Comparison of ENCODE assay signal across 8 cellular contexts in the genomic region with DNA sequence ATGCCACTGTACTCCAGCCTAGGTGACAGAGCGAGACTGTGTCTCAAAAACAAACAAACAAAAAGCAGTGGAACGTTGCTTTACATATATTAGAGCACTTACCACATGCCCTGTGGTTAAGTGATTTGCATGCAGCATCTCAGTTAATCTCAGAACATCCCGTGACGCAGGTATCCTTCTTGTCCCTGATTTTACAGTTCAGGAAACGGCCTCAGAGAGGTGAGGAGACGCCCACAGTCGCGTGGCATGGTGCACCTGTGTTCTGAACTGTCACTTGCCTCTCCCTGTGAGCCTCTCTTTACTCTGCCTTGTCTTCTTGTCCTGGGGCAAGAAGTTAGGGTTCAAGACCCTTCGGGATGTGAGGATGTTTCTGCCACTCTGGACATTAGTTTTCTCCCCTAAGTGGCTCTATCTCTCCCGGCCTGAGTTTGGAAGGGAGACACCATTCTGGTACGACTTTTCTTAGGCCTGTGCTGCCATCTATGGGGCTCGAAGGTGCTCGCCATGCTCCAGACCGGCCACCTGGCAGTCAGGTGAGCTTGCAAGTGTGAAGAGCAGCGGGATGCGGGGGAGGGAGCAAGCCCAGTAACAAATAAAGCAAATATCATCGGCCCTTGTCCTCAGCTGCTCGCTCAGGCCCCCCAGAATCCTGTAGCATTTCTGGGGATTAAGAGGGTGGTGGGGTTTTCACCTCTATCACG. TPM values are rescaled to one million over a fixed set of nuclear protein-coding genes. Genes with fewer than 3 reads are reported as not detected.
DNase-seq lines count a peak whose midpoint lies in the region; ATAC-seq and TF ChIP-seq lines count a peak whose summit lies in the region.

No MANE protein-coding gene starts in this region.

- H3K27ac ChIP-seq in ectodermal cell (ENCODE audit: insufficient read depth, low read depth, low read length, poor library complexity, severe bottlenecking), result no peak overlapping the region

- H3K4me1 ChIP-seq in ectodermal cell (ENCODE audit: control insufficient read depth, insufficient read depth, low read length), result no peaks in the 10 kb centered on the region

- H3K27me3 ChIP-seq in ectodermal cell (ENCODE audit: control insufficient read depth, insufficient read depth, low read length, poor library complexity, severe bottlenecking), result peaks cover 8% of the 10 kb centered on the region

- peak overlapping the region; percentile 29; the same call in 1 of the 2 replicates for H3K4me3 ChIP-seq in GM08714 (ENCODE audit: low read length)
- peak overlapping the region; percentile 35 for H3K4me3 ChIP-seq in ectodermal cell (ENCODE audit: insufficient read depth, low read depth, low read length)
- H3K4me3 ChIP-seq in lower leg skin (ENCODE audit: low read depth, poor library complexity, severe bottlenecking), result no peak overlapping the region

- no peak for TF ChIP-seq CTCF in lower leg skin (IDR thresholded peaks at IDR 0.05)

- H3K9me3 ChIP-seq in ectodermal cell (ENCODE audit: control insufficient read depth, low read length), result no peaks in the 10 kb centered on the region

- no peaks in the 10 kb centered on the region for H3K36me3 ChIP-seq in ectodermal cell (ENCODE audit: control insufficient read depth, insufficient read depth, low read length)

- ATAC-seq in HG03060 (IDR thresholded peaks at IDR 0.05; ENCODE audit: low read depth, unreplicated experiment), result peak; percentile 41

- intact Hi-C loops in lower leg skin (cut with DNase I; ENCODE audit: low total_unique reads), result loop anchor here (5.0 to 10.0 kb wide), 2 partner anchors 295 to 408 kb away; no protein-coding TSS in a partner anchor

- no peak for TF ChIP-seq POLR2A in lower leg skin (IDR thresholded peaks at IDR 0.05)

- WGBS in ectodermal cell, 2 experiments, result 40 to 41% methylated on average over 19 of the region's 19 CpGs
- 25 to 36% methylated on average over 17 to 19 of the region's 19 CpGs for WGBS in lower leg skin, 2 donors

- peak; percentile 60 for DNase-seq in NCI-H460 (ENCODE audit: extremely low read depth, low read depth)
- peak; percentile 35 to 45 for DNase-seq in activated CD4-positive, alpha-beta T cell treated with anti-CD3 and anti-CD28 coated beads, Interleukin-2, amount 50 U/mL, for 24 hours (ENCODE audit: low read depth in 1 of 2, low spot score in 1 of 2)
- DNase-seq in lower leg skin (ENCODE audit: low spot score in 2 of 2), result peak; percentile 47 to 89
- peak; percentile 26 to 37 (median 27) for DNase-seq in stimulated activated CD4-positive, alpha-beta T cell treated with anti-CD3 and anti-CD28 coated beads, TNF-alpha, amount 100 ng/mL, for 1 hour (ENCODE audit: low read depth in 3 of 3, low spot score in 1 of 3)
- no peak for DNase-seq in mesenteric fat pad (ENCODE audit: low spot score)

RNA-seq across cellular contexts. Expression of a gene that starts 25.6 kb away (rescaled TPM):
- 81.9 and 92.9 TPM in 2 replicates for total RNA-seq in NCI-H460 (2014; rRNA removed; shearing (Covaris generic))
- 78.8 and 90.8 TPM in 2 replicates for polyA plus RNA-seq in NCI-H460 (2014; cell fraction: nucleus; rRNA removed)
- polyA plus RNA-seq in ectodermal cell (2013, experiment 1 of 4), result 182 TPM
- polyA plus RNA-seq in ectodermal cell (2013, experiment 2 of 4), result 177 TPM
- 168 TPM for polyA plus RNA-seq in ectodermal cell (2013, experiment 3 of 4)
- 174 TPM for polyA plus RNA-seq in ectodermal cell (2013, experiment 4 of 4)
- 10 to 100 TPM; 57.8 to 94.0 (median 80.7) TPM for total RNA-seq in lower leg skin
- 125 TPM for total RNA-seq in mesenteric fat pad
